8 cellular contexts compared by ENCODE assay signal in the genomic region with DNA sequence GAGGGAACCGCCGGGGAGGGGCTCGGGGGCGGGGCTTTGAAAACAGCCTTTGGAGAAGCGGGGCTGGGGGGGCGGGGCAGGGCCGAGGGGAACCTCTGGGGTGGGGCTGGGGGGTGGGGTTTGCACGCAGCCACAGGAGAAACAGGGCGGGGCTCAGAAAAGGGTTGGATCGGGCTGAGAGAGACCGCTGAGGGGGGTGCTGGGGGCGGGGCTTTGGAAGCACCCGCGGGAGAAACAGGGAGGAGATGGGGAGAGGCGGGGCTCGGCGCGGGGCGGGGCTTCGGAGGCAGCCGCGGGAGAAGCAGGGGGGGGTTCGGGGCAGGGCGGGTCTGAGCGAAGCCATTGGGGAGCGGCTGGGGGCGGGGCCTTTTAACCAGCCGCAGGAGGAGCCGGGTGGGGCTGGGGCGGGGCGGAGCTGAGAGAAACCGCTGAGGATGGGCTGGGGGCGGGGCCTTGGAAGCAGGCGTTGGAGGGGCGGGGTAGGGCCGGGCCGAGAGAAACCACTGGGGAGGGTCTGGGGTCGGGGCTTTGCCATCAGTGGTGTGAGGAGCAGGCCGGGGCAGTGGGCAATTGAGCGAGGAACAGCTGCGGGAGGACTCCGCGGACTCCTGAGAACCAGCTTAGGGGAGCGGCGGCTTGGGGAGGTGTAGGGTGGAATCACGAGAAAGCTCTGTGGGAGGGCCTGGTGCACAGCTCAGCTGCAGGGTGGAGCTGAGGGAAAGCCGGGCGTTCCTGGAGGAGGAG. TPM values are rescaled to one million over a fixed set of nuclear protein-coding genes. Genes with fewer than 3 reads are reported as not detected.
DNase-seq lines count a peak whose midpoint lies in the region; ATAC-seq and TF ChIP-seq lines count a peak whose summit lies in the region.

No MANE protein-coding gene starts in this region.

- H3K36me3 ChIP-seq in adipocyte (ENCODE audit: control insufficient read depth, insufficient read depth, low read length, severe bottlenecking) = no peaks in the 10 kb centered on the region
- H3K36me3 ChIP-seq in heart right ventricle = peaks cover 0 to 4% (median 0%) of the 10 kb centered on the region in 9 donors
- H3K36me3 ChIP-seq in tibial nerve = peaks cover 0 to 2% (median 0%) of the 10 kb centered on the region in 3 donors

- peak in 1 of 2 donors; percentile 58 for TF ChIP-seq POLR2A in tibial nerve (IDR thresholded peaks at IDR 0.05)

- intact Hi-C loops in heart right ventricle (cut with DNase I) (no loop called here), posterior cingulate gyrus (cut with DNase I) (loop anchor here (10.0 kb wide), 1 partner anchor 405 kb away; no protein-coding TSS in a partner anchor)

- peak overlapping the region; percentile 82 for H3K9ac ChIP-seq in adipocyte (ENCODE audit: low read length)

- TF ChIP-seq CTCF in heart right ventricle (IDR thresholded peaks at IDR 0.05) (no peak), tibial nerve (IDR thresholded peaks at IDR 0.05) (no peak)

- H3K4me1 ChIP-seq in adipocyte (ENCODE audit: control insufficient read depth, insufficient read depth, low read length) = peaks cover 3% of the 10 kb centered on the region
- H3K4me1 ChIP-seq in heart right ventricle = peaks cover 0 to 8% (median 4%) of the 10 kb centered on the region in 9 donors
- H3K4me1 ChIP-seq in tibial nerve = peaks cover 0 to 8% (median 0%) of the 10 kb centered on the region in 4 donors

- DNase-seq in DMS153 treated with DMSO at 0.1 percent for 48 hours (lab: John Stamatoyannopoulos, UW; ENCODE audit: unreplicated experiment) (peak; percentile 91), NCI-H1417 treated with DMSO at 0.1 percent for 48 hours (lab: John Stamatoyannopoulos, UW) (peak; percentile 18), T follicular helper cell (ENCODE audit: low read depth) (peak; percentile 87), adipocyte (ENCODE audit: low read depth) (peak; percentile 96), heart right ventricle (peak; percentile 94 to 95), posterior cingulate gyrus (peak; percentile 81 to 99 (median 89)), tibial nerve (ENCODE audit: low spot score in 2 of 2) (peak; percentile 89 to 90)

- 0 to 2% methylated on average over 20 to 39 of the region's 48 CpGs for WGBS in heart right ventricle, 2 donors
- 0 to 40% methylated on average over 10 to 42 of the region's 48 CpGs for WGBS in tibial nerve, 2 donors

- ATAC-seq in HG02571 (IDR thresholded peaks at IDR 0.05; ENCODE audit: unreplicated experiment) = peak; percentile 6
- ATAC-seq in heart right ventricle = peak; percentile 53 to 80 (median 62)

- peak in 1 of 2 donors; percentile 54 for TF ChIP-seq EP300 in tibial nerve (IDR thresholded peaks at IDR 0.05)

- H3K27ac ChIP-seq in heart right ventricle (peak overlapping the region; percentile 86 to 98 (median 90)), tibial nerve (peak overlapping the region; percentile 86 to 97 (median 95))

- H3K4me3 ChIP-seq in adipocyte (ENCODE audit: low read length) = peak overlapping the region; percentile 79
- peak overlapping the region; percentile 21 to 85 (median 56) for H3K4me3 ChIP-seq in heart right ventricle
- peak overlapping the region; percentile 42 to 58 (median 48) for H3K4me3 ChIP-seq in tibial nerve

- H3K27me3 ChIP-seq in adipocyte (replicated peaks; ENCODE audit: control insufficient read depth, insufficient read depth, low read length) (no peaks in the 10 kb centered on the region), heart right ventricle (no peaks in the 10 kb centered on the region), tibial nerve (no peaks in the 10 kb centered on the region)

- H3K9me3 ChIP-seq in adipocyte (ENCODE audit: control insufficient read depth, low read length) (no peaks in the 10 kb centered on the region), heart right ventricle (no peaks in the 10 kb centered on the region), tibial nerve (no peaks in the 10 kb centered on the region)

RNA-seq across cellular contexts. Expression of a gene that starts 1.2 kb away (rescaled TPM):
- total RNA-seq in heart right ventricle (10 to 100 TPM; 19.0 to 28.2 (median 23.9) TPM), tibial nerve (10 to 100 TPM; 35.0 to 40.8 (median 38.3) TPM)
- polyA plus RNA-seq in heart right ventricle = 10 to 100 TPM; 16.4 to 39.2 TPM

RNA-seq across cellular contexts. Expression of a gene that starts 10.1 kb away (rescaled TPM):
- not detected for total RNA-seq in heart right ventricle
- polyA plus RNA-seq in heart right ventricle = under 1 TPM in 1 of 2 donors, not detected in 1; 0.07 TPM
- total RNA-seq in tibial nerve = not detected

RNA-seq across cellular contexts. Expression of a gene that starts 58.5 kb away (rescaled TPM):
- total RNA-seq in heart right ventricle = not detected
- polyA plus RNA-seq in heart right ventricle = not detected
- not detected for total RNA-seq in tibial nerve

Comparison
In these comparisons a context has a peak if more than half of its experiments do, and no peak if none do; other contexts are left out.
1. Peak in every context shown above with its lines: DNase-seq, ATAC-seq, H3K4me3 ChIP-seq and H3K27ac ChIP-seq.
2. DNase-seq: peak in every context shown above with its lines; median percentile 96 in adipocyte; 94 in heart right ventricle; 91 in DMS153 treated with DMSO at 0.1 percent for 48 hours; 90 in tibial nerve; 89 in posterior cingulate gyrus; 87 in T follicular helper cell; 18 in NCI-H1417 treated with DMSO at 0.1 percent for 48 hours.